In the genomic region with DNA sequence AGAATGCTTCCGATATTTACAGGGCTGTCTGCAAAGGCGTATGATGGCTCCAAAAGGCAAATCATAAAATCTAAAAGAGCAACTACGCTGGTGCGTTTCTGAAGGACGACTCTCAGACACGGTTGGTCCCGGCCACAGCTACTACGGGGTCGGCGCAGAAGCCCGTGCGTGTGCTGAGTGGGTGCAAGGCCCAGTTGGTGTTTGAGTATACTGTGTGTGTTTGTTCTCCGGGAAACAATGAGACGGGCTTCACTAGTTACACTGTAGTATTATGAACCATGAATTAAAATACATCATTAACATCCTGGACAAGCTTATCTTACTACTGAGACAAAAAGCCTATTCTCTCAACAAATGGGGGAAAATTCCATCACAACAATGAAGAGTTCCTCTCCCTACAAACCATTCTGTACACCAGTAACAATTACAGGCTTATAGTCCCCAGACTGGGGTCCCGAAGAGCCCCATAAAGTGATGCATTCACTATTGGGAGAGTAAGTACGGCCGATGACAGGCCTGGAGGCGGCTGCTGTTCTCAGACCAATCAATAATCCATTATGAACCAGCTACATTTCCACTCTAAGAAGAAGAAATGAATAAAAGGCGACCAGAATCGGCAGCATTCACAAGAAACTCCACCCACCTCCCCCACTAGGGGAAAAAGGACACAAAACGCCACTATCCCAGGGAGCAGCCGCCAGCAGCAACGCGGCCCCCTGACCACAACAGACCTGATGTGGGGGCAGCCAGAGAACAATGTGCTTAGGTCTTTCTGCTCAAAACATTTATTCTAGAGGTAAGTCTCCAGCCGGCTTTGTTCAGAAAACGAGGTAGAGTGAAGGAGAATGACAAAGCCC, we compare ENCODE assay signal across 8 cellular contexts. TPM values are rescaled to one million over a fixed set of nuclear protein-coding genes. Genes with fewer than 3 reads are reported as not detected.
DNase-seq lines count a peak whose midpoint lies in the region; ATAC-seq lines count a peak whose summit lies in the region.

No MANE protein-coding gene starts in this region.

- intact Hi-C loops in activated CD4-positive, alpha-beta T cell treated with anti-CD3 and anti-CD28 coated beads for 36 hours (cut with DNase I, micrococcal nuclease) = loop anchor here in 1 of 2 experiments (1.0 to 2.0 kb wide), 2 partner anchors 17 to 41 kb away; no protein-coding TSS in a partner anchor

- peaks cover 7% of the 10 kb centered on the region for H3K27me3 Mint-ChIP-seq in activated CD4-positive, alpha-beta T cell treated with anti-CD3 and anti-CD28 coated beads for 36 hours
- no peaks in the 10 kb centered on the region for H3K27me3 Mint-ChIP-seq in naive thymus-derived CD8-positive, alpha-beta T cell

- ATAC-seq in activated CD4-positive, alpha-beta T cell treated with anti-CD3 and anti-CD28 coated beads for 36 hours = peak; percentile 49
- ATAC-seq in naive thymus-derived CD8-positive, alpha-beta T cell = peak; percentile 60 to 65
- ATAC-seq in GM21447 (IDR thresholded peaks at IDR 0.05; ENCODE audit: unreplicated experiment) (no peak), HG03442 (IDR thresholded peaks at IDR 0.05; ENCODE audit: unreplicated experiment) (no peak), GM18498 (IDR thresholded peaks at IDR 0.05; ENCODE audit: unreplicated experiment) (no peak)

- DNase-seq in activated CD4-positive, alpha-beta T cell treated with anti-CD3 and anti-CD28 coated beads for 36 hours = no peak
- DNase-seq in activated CD4-positive, alpha-beta T cell treated with anti-CD3 and anti-CD28 coated beads for 4 hours = no peak
- peak; percentile 56 for DNase-seq in SK-MEL-5 (ENCODE audit: low read depth, low spot score)
- DNase-seq in epithelial cell of prostate (ENCODE audit: low read depth, low spot score) = no peak
- peak in 3 of 10 donors; percentile 9 to 16 (median 15) for DNase-seq in naive thymus-derived CD8-positive, alpha-beta T cell

- peaks cover 41% of the 10 kb centered on the region for H3K4me1 Mint-ChIP-seq in activated CD4-positive, alpha-beta T cell treated with anti-CD3 and anti-CD28 coated beads for 36 hours
- peaks cover 32 to 88% (median 71%) of the 10 kb centered on the region in 4 donors for H3K4me1 Mint-ChIP-seq in naive thymus-derived CD8-positive, alpha-beta T cell

- peak overlapping the region; percentile 29 for H3K27ac ChIP-seq in epithelial cell of prostate

- peak overlapping the region; percentile 74 for H3K4me3 Mint-ChIP-seq in activated CD4-positive, alpha-beta T cell treated with anti-CD3 and anti-CD28 coated beads for 36 hours
- peak overlapping the region; percentile 84 to 95 (median 92) for H3K4me3 Mint-ChIP-seq in naive thymus-derived CD8-positive, alpha-beta T cell

- H3K9me3 Mint-ChIP-seq in activated CD4-positive, alpha-beta T cell treated with anti-CD3 and anti-CD28 coated beads for 36 hours (ENCODE audit: low read depth) = no peaks in the 10 kb centered on the region
- no peaks in the 10 kb centered on the region for H3K9me3 Mint-ChIP-seq in naive thymus-derived CD8-positive, alpha-beta T cell

- no peak overlapping the region for H3K27ac Mint-ChIP-seq in activated CD4-positive, alpha-beta T cell treated with anti-CD3 and anti-CD28 coated beads for 36 hours
- H3K27ac Mint-ChIP-seq in naive thymus-derived CD8-positive, alpha-beta T cell = peak overlapping the region in 8 of 10 donors; percentile 21 to 78 (median 72)

- H3K36me3 Mint-ChIP-seq in activated CD4-positive, alpha-beta T cell treated with anti-CD3 and anti-CD28 coated beads for 36 hours (ENCODE audit: low read depth) = no peaks in the 10 kb centered on the region
- H3K36me3 Mint-ChIP-seq in naive thymus-derived CD8-positive, alpha-beta T cell = peaks cover 0 to 2% (median 0%) of the 10 kb centered on the region in 3 donors

- POLR2A ChIA-PET in activated CD4-positive, alpha-beta T cell treated with anti-CD3 and anti-CD28 coated beads for 36 hours (lab: Charles Lee) = no interaction called here
- POLR2A ChIA-PET in naive thymus-derived CD8-positive, alpha-beta T cell (lab: Charles Lee) = no interaction called here

- CTCF ChIA-PET in activated CD4-positive, alpha-beta T cell treated with anti-CD3 and anti-CD28 coated beads for 36 hours (lab: Charles Lee) = interaction anchor here (1.0 kb wide), 1 partner anchor 53 kb away, joined by 3 read pairs; no protein-coding TSS in a partner anchor

- in situ Hi-C loops in SK-MEL-5 (cut with HindIII; ENCODE audit: low pct_unique_long_range_greater_than_20kb, low sequenced_read_pairs) = loop anchor here (25.0 kb wide), 1 partner anchor 461 kb away; no protein-coding TSS in a partner anchor

RNA-seq across cellular contexts. Expression of a gene that starts 43.3 kb away (rescaled TPM):
- 1 to 10 TPM; 6.8 to 9.9 TPM for total RNA-seq in activated CD4-positive, alpha-beta T cell treated with anti-CD3 and anti-CD28 coated beads for 36 hours
- 15.1 and 16.6 TPM in 2 replicates for total RNA-seq in SK-MEL-5 (2014; rRNA removed; shearing (Covaris generic))
- 16.4 and 25.7 TPM in 2 replicates for polyA plus RNA-seq in SK-MEL-5 (2015; cell fraction: cytosol; rRNA removed)
- polyA plus RNA-seq in SK-MEL-5 (2015; cell fraction: nucleus; rRNA removed) = 32.6 and 47.0 TPM in 2 replicates
- total RNA-seq in naive thymus-derived CD8-positive, alpha-beta T cell = 10 to 100 TPM; 25.7 to 27.2 TPM
- 1 to 10 TPM in 2 of 3 donors, under 1 TPM in 1; 0.80 to 5.8 (median 1.8) TPM for polyA plus RNA-seq in naive thymus-derived CD8-positive, alpha-beta T cell

Comparison
In these comparisons a context has a peak if more than half of its experiments do, and no peak if none do; other contexts are left out.
1. ATAC-seq: peak in activated CD4-positive, alpha-beta T cell treated with anti-CD3 and anti-CD28 coated beads for 36 hours (single experiment) and naive thymus-derived CD8-positive, alpha-beta T cell (2 of 2); none in GM21447 (single experiment), HG03442 (single experiment) and GM18498 (single experiment).